Comparison of ENCODE assay signal across 27 cellular contexts in the genomic region with DNA sequence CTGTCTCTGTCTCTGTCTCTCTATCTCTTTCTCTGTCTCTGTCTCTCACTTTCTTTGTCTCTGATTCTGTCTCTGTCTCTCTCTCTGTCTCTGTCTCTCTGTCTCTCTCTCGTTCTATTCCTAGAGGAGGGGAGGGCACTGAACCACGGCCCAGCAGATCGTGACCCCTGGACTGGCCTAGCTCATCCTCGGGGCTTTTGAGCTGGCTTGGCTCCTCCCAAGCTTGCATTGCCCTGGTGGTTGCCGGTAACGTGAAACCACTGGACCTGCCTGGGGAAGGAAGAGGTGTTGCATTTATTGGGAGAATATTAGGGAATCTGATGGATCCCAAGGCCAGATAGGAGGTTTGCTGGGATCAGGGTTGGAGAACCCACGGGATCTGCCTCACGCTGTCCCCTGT.
"Had no signal": no experiment of that assay in that cellular context is flagged by ENCODE, and none has a peak within 500 bp of the region (broad histone marks: within the 10 kb centered on the region; RNA-seq: fewer than 3 reads in every experiment).

No MANE protein-coding gene starts in this region.

- H3K27ac Mint-ChIP-seq: activated CD4-positive, alpha-beta memory T cell treated with anti-CD3 and anti-CD28 coated beads, Interleukin-2, amount 10 ng/mL, durations not matched to agents 7 days and 5 days; activated naive CD4-positive, alpha-beta T cell treated with anti-CD3 and anti-CD28 coated beads, Interleukin-2, amount 10 ng/mL, durations not matched to agents 7 days and 5 days; activated naive CD8-positive, alpha-beta T cell treated with anti-CD3 and anti-CD28 coated beads for 36 hours; activated T-helper 17 cell treated with anti-CD3 and anti-CD28 coated beads, Interleukin-2, amount 50 U/mL, for 72 hours; T-cell had no signal

- H3K4me3 Mint-ChIP-seq: activated CD4-positive, alpha-beta memory T cell treated with anti-CD3 and anti-CD28 coated beads, Interleukin-2, amount 10 ng/mL, durations not matched to agents 7 days and 5 days; activated naive CD4-positive, alpha-beta T cell treated with anti-CD3 and anti-CD28 coated beads, Interleukin-2, amount 10 ng/mL, durations not matched to agents 7 days and 5 days; activated naive CD8-positive, alpha-beta T cell treated with anti-CD3 and anti-CD28 coated beads for 36 hours; activated T-helper 17 cell treated with anti-CD3 and anti-CD28 coated beads, Interleukin-2, amount 50 U/mL, for 72 hours; T-cell had no signal

- H3K4me1 Mint-ChIP-seq: activated CD4-positive, alpha-beta memory T cell treated with anti-CD3 and anti-CD28 coated beads, Interleukin-2, amount 10 ng/mL, durations not matched to agents 7 days and 5 days; activated naive CD4-positive, alpha-beta T cell treated with anti-CD3 and anti-CD28 coated beads, Interleukin-2, amount 10 ng/mL, durations not matched to agents 7 days and 5 days; activated naive CD8-positive, alpha-beta T cell treated with anti-CD3 and anti-CD28 coated beads for 36 hours; activated T-helper 17 cell treated with anti-CD3 and anti-CD28 coated beads, Interleukin-2, amount 50 U/mL, for 72 hours; T-cell had no signal

- H3K36me3 Mint-ChIP-seq: activated naive CD4-positive, alpha-beta T cell treated with anti-CD3 and anti-CD28 coated beads, Interleukin-2, amount 10 ng/mL, durations not matched to agents 7 days and 5 days; activated naive CD8-positive, alpha-beta T cell treated with anti-CD3 and anti-CD28 coated beads for 36 hours; T-cell had no signal

- H3K4me3 ChIP-seq: SK-N-MC had no signal

- DNase-seq: activated CD4-positive, alpha-beta memory T cell treated with anti-CD3 and anti-CD28 coated beads, Interleukin-2, amount 10 ng/mL, durations not matched to agents 7 days and 5 days; activated CD4-positive, alpha-beta T cell treated with anti-CD3 and anti-CD28 coated beads, Interleukin-2, amount 50 U/mL, for 1 hour; activated CD4-positive, CD25-positive, alpha-beta regulatory T cell; activated gamma-delta T cell; activated naive CD4-positive, alpha-beta T cell treated with anti-CD3 and anti-CD28 coated beads, Interleukin-2, amount 10 ng/mL, durations not matched to agents 7 days and 5 days; activated naive CD8-positive, alpha-beta T cell treated with anti-CD3 and anti-CD28 coated beads for 36 hours; activated T-cell treated with anti-CD3 and anti-CD28 coated beads for 4 hours; activated T-cell treated with anti-CD3 and anti-CD28 coated beads, Interleukin-2, amount 50 U/mL, for 48 hours; Kasumi-1; KBM-7; NCI-H1048; NCI-H1417; NCI-H1694 treated with DMSO at 0.1 percent for 48 hours; NCI-H2029 treated with DMSO at 0.1 percent for 48 hours; NCI-H345; NCI-H510A; NCI-H526 treated with DMSO at 0.1 percent for 48 hours; NCI-H82; OCI-M1; RPMI8226; T-cell; T-helper 2 cell; T1000 had no signal

- H3K27me3 Mint-ChIP-seq: activated naive CD4-positive, alpha-beta T cell treated with anti-CD3 and anti-CD28 coated beads, Interleukin-2, amount 10 ng/mL, durations not matched to agents 7 days and 5 days; activated naive CD8-positive, alpha-beta T cell treated with anti-CD3 and anti-CD28 coated beads for 36 hours; activated T-helper 17 cell treated with anti-CD3 and anti-CD28 coated beads, Interleukin-2, amount 50 U/mL, for 72 hours had no signal

- ATAC-seq: activated T-helper 17 cell treated with anti-CD3 and anti-CD28 coated beads, Interleukin-2, amount 50 U/mL, for 72 hours; Right ventricle myocardium inferior; T-cell had no signal

- H3K27ac ChIP-seq: SK-N-MC, VCaP had no signal
